In genomic region chr19:56567274-56568120, GRCh38 we compare ENCODE assay signal across 9 cellular contexts. TPM values are rescaled to one million over a fixed set of nuclear protein-coding genes. Genes with fewer than 3 reads are reported as not detected.
A peak's percentile ranks its signal among the peaks of the same experiment; 100 is the strongest.
DNase-seq lines count a peak whose midpoint lies in the region; ATAC-seq and TF ChIP-seq lines count a peak whose summit lies in the region.
"Had no signal": no experiment of that assay in that cellular context is flagged by ENCODE, and none has a peak within 500 bp of the region (broad histone marks: within the 10 kb centered on the region; RNA-seq: fewer than 3 reads in every experiment).

Gene ZNF470 (plus strand): TSS chr19:56567468. CDS start chr19:56570312, 2,844 bp downstream.

- intact Hi-C loops in mucosa of descending colon (cut with DNase I, micrococcal nuclease) = no loop called here

- peak within 1 kb of the TSS; percentile 86 for H3K4me3 ChIP-seq in BJ (ENCODE audit: low read depth, low read length)
- peak within 1 kb of the TSS; percentile 88 for H3K4me3 ChIP-seq in epithelial cell of proximal tubule (ENCODE audit: low read depth, low read length)
- H3K4me3 ChIP-seq in mucosa of descending colon = peak within 1 kb of the TSS; percentile 67

- POLR2A ChIA-PET in BJ (lab: Charles Lee) = no interaction called here

- H3K9me3 ChIP-seq in mucosa of descending colon = peaks cover 88% of the 10 kb centered on the region

- H3K4me1 ChIP-seq in mucosa of descending colon (ENCODE audit: low read depth) = no peaks in the 10 kb centered on the region

- no peak for TF ChIP-seq CTCF in BJ (IDR thresholded peaks at IDR 0.05; ENCODE audit: insufficient read depth, low read depth, low read length)
- TF ChIP-seq CTCF in epithelial cell of proximal tubule (conservative IDR thresholded peaks at IDR 0.05; ENCODE audit: low read depth, low read length) = no peak
- TF ChIP-seq CTCF in mucosa of descending colon (IDR thresholded peaks at IDR 0.05) = no peak

- H3K27me3 ChIP-seq in BJ (ENCODE audit: control insufficient read depth, insufficient read depth, low read length) = no peaks in the 10 kb centered on the region

- H3K36me3 ChIP-seq in BJ (ENCODE audit: control insufficient read depth, insufficient read depth, low read length) = peaks cover 6% of the 10 kb centered on the region
- no peaks in the 10 kb centered on the region for H3K36me3 ChIP-seq in mucosa of descending colon (ENCODE audit: low read depth)

- peak; percentile 46 for DNase-seq in BJ (ENCODE audit: low read depth)
- peak; percentile 62 for DNase-seq in GM19240 (ENCODE audit: insufficient read length, low spot score)
- DNase-seq in NOMO-1 treated with dmso at 0.1 percent for 144 hours (lab: John Stamatoyannopoulos, UW; ENCODE audit: unreplicated experiment) = peak; percentile 69
- peak; percentile 87 for DNase-seq in activated T-cell treated with anti-CD3 and anti-CD28 coated beads, Interleukin-2, amount 50 U/mL, for 1 hour
- peak; percentile 40 for DNase-seq in epithelial cell of proximal tubule (ENCODE audit: low read depth)
- DNase-seq in mucosa of descending colon = peak; percentile 96 to 97 (median 96)
- DNase-seq in stimulated activated CD8-positive, alpha-beta memory T cell treated with anti-CD3 and anti-CD28 coated beads, Interleukin-2, amount 100 ng/mL, for 48 hours (ENCODE audit: low read depth in 2 of 2) = peak; percentile 77 to 84

- ATAC-seq in HG03457 (IDR thresholded peaks at IDR 0.05; ENCODE audit: unreplicated experiment) (peak; percentile 93), mucosa of descending colon (peak; percentile 100)
- ATAC-seq: Panc1 had no signal

- CTCF ChIA-PET in BJ (lab: Yijun Ruan, JAX) = interaction anchor here (0.6 kb wide), 1 partner anchor 857 kb away, joined by 3 read pairs; no protein-coding TSS in a partner anchor

RNA-seq across cellular contexts. Expression of gene ZNF470, which starts in this region (rescaled TPM):
- polyA plus RNA-seq in BJ (2011; rRNA removed) = 1.7 and 2.7 TPM in 2 replicates
- polyA minus RNA-seq in BJ (2011; rRNA and poly(A)+ RNA removed) = 2.5 and 3.0 TPM in 2 replicates
- 1.2 and 3.1 TPM in 2 replicates for total RNA-seq in epithelial cell of proximal tubule
- 1 to 10 TPM; 1.6 to 6.7 (median 2.2) TPM for total RNA-seq in mucosa of descending colon

Comparison
In these comparisons a context has a peak if more than half of its experiments do, and no peak if none do; other contexts are left out.
1. Peak in every context shown above with its lines: DNase-seq, ATAC-seq and H3K4me3 ChIP-seq.
2. DNase-seq: peak in every context shown above with its lines; median percentile 96 in mucosa of descending colon; 87 in activated T-cell treated with anti-CD3 and anti-CD28 coated beads, Interleukin-2, amount 50 U/mL, for 1 hour; 80 in stimulated activated CD8-positive, alpha-beta memory T cell treated with anti-CD3 and anti-CD28 coated beads, Interleukin-2, amount 100 ng/mL, for 48 hours; 69 in NOMO-1 treated with dmso at 0.1 percent for 144 hours; 62 in GM19240; 46 in BJ; 40 in epithelial cell of proximal tubule.